ENCODE assay signal across 12 cellular contexts in the genomic region with DNA sequence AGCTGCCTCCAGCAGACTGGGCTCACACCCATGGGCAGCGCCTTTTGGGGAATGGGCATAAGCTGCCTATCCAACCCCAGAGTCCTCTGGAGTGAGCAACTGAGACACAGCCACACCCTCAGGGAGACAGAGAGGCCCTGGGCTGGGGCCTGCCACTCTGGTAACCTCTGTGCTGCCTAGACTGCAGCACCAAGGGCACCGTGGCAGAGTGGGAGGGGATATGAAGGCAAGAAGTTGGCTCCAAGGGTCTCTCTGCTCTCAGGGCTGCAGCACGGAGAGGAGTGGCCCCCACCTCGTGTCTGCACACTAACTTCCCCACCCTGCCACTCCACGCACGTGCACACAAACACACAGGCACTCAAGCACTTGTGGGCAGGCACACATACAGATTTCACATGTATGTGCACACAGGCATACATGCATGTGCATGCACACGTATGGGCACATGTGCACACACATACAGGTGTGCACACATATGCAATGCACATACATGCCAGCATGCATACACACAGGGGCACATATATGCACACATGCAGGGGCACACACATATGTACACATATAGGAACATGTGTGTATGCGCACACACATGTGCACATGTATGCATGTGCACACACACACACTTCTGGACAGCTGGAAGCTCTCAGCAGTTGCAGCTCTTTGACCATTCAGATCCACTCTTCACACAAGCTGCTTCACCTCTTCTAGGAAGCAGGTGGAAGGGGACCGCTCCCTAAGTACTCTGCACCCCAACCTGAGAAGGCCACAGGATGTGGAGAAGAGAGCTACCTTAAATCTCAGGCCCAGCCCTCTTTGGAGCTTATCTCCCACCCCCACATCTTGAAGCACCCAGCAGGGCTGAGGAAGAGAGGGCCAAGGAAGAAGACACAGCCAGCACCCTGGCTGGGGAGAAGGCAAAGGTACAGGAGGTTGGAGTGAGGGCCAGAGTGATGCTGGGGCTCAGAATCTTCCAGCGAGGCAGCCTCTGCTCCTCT. TPM values are rescaled to one million over a fixed set of nuclear protein-coding genes. Genes with fewer than 3 reads are reported as not detected.
DNase-seq lines count a peak whose midpoint lies in the region; ATAC-seq and TF ChIP-seq lines count a peak whose summit lies in the region.
"Had no signal": no experiment of that assay in that cellular context is flagged by ENCODE, and none has a peak within 500 bp of the region (broad histone marks: within the 10 kb centered on the region; RNA-seq: fewer than 3 reads in every experiment).

No MANE protein-coding gene starts in this region.

- peaks cover under 1% of the 10 kb centered on the region; the same call in 2 of the 3 replicates for H3K9me3 Mint-ChIP-seq in GM23338
- H3K9me3 Mint-ChIP-seq in WTC11: no peaks in the 10 kb centered on the region
- H3K9me3 Mint-ChIP-seq: activated B cell treated with CpG ODN at 0.5 μM for 24 hours had no signal

- peak overlapping the region; percentile 83 for H3K27ac Mint-ChIP-seq in GM23338
- H3K27ac Mint-ChIP-seq in WTC11: peak overlapping the region; percentile 90
- H3K27ac Mint-ChIP-seq: activated B cell treated with CpG ODN at 0.5 μM for 24 hours had no signal

- H3K27me3 Mint-ChIP-seq in GM23338 (ENCODE audit: insufficient read depth, low read depth, poor library complexity) (peaks cover 41% of the 10 kb centered on the region), WTC11 (ENCODE audit: low read depth) (peaks cover 17% of the 10 kb centered on the region)

- no peaks in the 10 kb centered on the region for H3K9me3 ChIP-seq in heart left ventricle
- H3K9me3 ChIP-seq in prostate gland: no peaks in the 10 kb centered on the region
- no peaks in the 10 kb centered on the region for H3K9me3 ChIP-seq in spleen
- H3K9me3 ChIP-seq: colonic mucosa had no signal

- H3K9me2 ChIP-seq in GM23338 (ENCODE audit: insufficient read depth): no peaks in the 10 kb centered on the region

- H3K79me2 ChIP-seq in GM23338 (replicated peaks; ENCODE audit: insufficient read depth): peaks cover 75% of the 10 kb centered on the region

- POLR2A ChIA-PET in WTC11 (lab: Charles Lee): no interaction called here

- intact Hi-C loops in heart left ventricle (cut with DNase I): loop anchor here in 5 of 10 donors (5.0 to 10.0 kb wide), 4 partner anchors 80 to 272 kb away; partner anchors contain the start of genes NCAPD3 (in 1 of the 5) and VPS26B (in 1 of the 5)
- intact Hi-C loops in prostate gland (cut with DNase I): loop anchor here (10.0 kb wide), 1 partner anchor 172 kb away; no protein-coding TSS in a partner anchor
- intact Hi-C loops in spleen (cut with DNase I; ENCODE audit: low total_unique reads): no loop called here

- H3K4me3 Mint-ChIP-seq in GM23338 (peak overlapping the region; percentile 28; the same call in 1 of the 3 replicates), WTC11 (peak overlapping the region; percentile 54; the same call in 1 of the 2 replicates)
- H3K4me3 Mint-ChIP-seq: activated B cell treated with CpG ODN at 0.5 μM for 24 hours had no signal

- H3K36me3 Mint-ChIP-seq in GM23338 (ENCODE audit: low read depth) (peaks cover 8% of the 10 kb centered on the region; the same call in 1 of the 3 replicates), WTC11 (no peaks in the 10 kb centered on the region)

- no peaks in the 10 kb centered on the region for H3K36me3 ChIP-seq in GM23338 (ENCODE audit: insufficient read depth)
- H3K36me3 ChIP-seq in heart left ventricle: no peaks in the 10 kb centered on the region
- H3K36me3 ChIP-seq in prostate gland: no peaks in the 10 kb centered on the region
- H3K36me3 ChIP-seq in spleen: no peaks in the 10 kb centered on the region
- H3K36me3 ChIP-seq: colonic mucosa had no signal

- H3K4me1 ChIP-seq in GM23338 (ENCODE audit: insufficient read depth) (peaks cover 71% of the 10 kb centered on the region), heart left ventricle (peaks cover 7 to 96% (median 63%) of the 10 kb centered on the region in 12 donors), prostate gland (replicated peaks) (peaks cover 2% of the 10 kb centered on the region), spleen (peaks cover 18 to 69% (median 44%) of the 10 kb centered on the region in 6 donors)

- ATAC-seq in GM23338 (no peak), WTC11 (no peak), heart left ventricle (peak in 1 of 4 donors; percentile 18), HG03521 (IDR thresholded peaks at IDR 0.05; ENCODE audit: unreplicated experiment) (no peak)
- ATAC-seq: left colon had no signal

- H3K4me2 ChIP-seq in GM23338: peak overlapping the region; percentile 78

- DNase-seq in GM23338 (ENCODE audit: low spot score) (no peak), WTC11 (ENCODE audit: low spot score) (no peak), heart left ventricle (peak in 1 of 5 donors; percentile 69), prostate gland (ENCODE audit: low spot score) (no peak), cerebellum (ENCODE audit: low spot score) (no peak), spleen (no peak), hippocampal formation (lab: John Stamatoyannopoulos, UW) (no peak)
- DNase-seq: activated B cell treated with CpG ODN at 0.5 μM for 24 hours; colonic mucosa; left colon; stimulated activated CD4-positive, alpha-beta T cell treated with anti-CD3 and anti-CD28 coated beads, Interleukin-4, amount 100 ng/mL, for 1 hour had no signal

- peak overlapping the region; percentile 85 for H3K27ac ChIP-seq in GM23338 (ENCODE audit: low read depth)
- peak overlapping the region; percentile 83 to 98 (median 92) for H3K27ac ChIP-seq in heart left ventricle
- peak overlapping the region; percentile 39 to 47 for H3K27ac ChIP-seq in prostate gland
- H3K27ac ChIP-seq in spleen: no peak overlapping the region
- H3K27ac ChIP-seq: colonic mucosa had no signal

- TF ChIP-seq CTCF in GM23338 (conservative IDR thresholded peaks at IDR 0.05; ENCODE audit: low read depth in 2 of 2) (no peak), WTC11 (IDR thresholded peaks at IDR 0.05) (no peak), heart left ventricle (IDR thresholded peaks at IDR 0.05) (no peak), prostate gland (IDR thresholded peaks at IDR 0.05) (no peak), spleen (IDR thresholded peaks at IDR 0.05 in 8 of 11, conservative IDR thresholded peaks at IDR 0.05 in 3 of 11) (no peak)

- no peak overlapping the region for H2AFZ ChIP-seq in GM23338

- H4K20me1 ChIP-seq in GM23338 (replicated peaks; ENCODE audit: insufficient read depth): peaks cover 44% of the 10 kb centered on the region

- peaks cover 17% of the 10 kb centered on the region for H3K27me3 ChIP-seq in GM23338 (ENCODE audit: insufficient read depth)
- H3K27me3 ChIP-seq in heart left ventricle: peaks cover 0 to 38% (median 3%) of the 10 kb centered on the region in 9 donors
- H3K27me3 ChIP-seq in prostate gland (replicated peaks; ENCODE audit: insufficient read depth): no peaks in the 10 kb centered on the region
- H3K27me3 ChIP-seq in spleen (replicated peaks in 1 of 7): peaks cover 3 to 100% (median 29%) of the 10 kb centered on the region in 7 donors

- H3K4me1 Mint-ChIP-seq in GM23338 (peaks cover 80% of the 10 kb centered on the region), WTC11 (peaks cover 81% of the 10 kb centered on the region)

- H3F3A ChIP-seq in GM23338 (replicated peaks; ENCODE audit: low read depth): no peaks in the 10 kb centered on the region; the same call in 1 of the 2 replicates

- no peak for TF ChIP-seq POLR2A in heart left ventricle (IDR thresholded peaks at IDR 0.05)
- TF ChIP-seq POLR2A in prostate gland (IDR thresholded peaks at IDR 0.05): no peak
- no peak for TF ChIP-seq POLR2A in spleen (IDR thresholded peaks at IDR 0.05)

- CTCF ChIA-PET in WTC11 (lab: Charles Lee): interaction anchor here (1.5 to 3.5 kb wide), 2 partner anchors 24 to 98 kb away, joined by 5 to 17 read pairs; no protein-coding TSS in a partner anchor

- H3K4me3 ChIP-seq in GM23338 (peak overlapping the region; percentile 45; the same call in 1 of the 2 replicates), heart left ventricle (peak overlapping the region in 11 of 12 donors; percentile 32 to 70 (median 52)), prostate gland (no peak overlapping the region), spleen (no peak overlapping the region)
- H3K4me3 ChIP-seq: colonic mucosa had no signal

- WGBS in heart left ventricle, 4 donors: 63 to 74% (median 66%) methylated on average over 9 to 10 of the region's 10 CpGs
- WGBS in prostate gland: 79% methylated on average over 10 of the region's 10 CpGs
- 68 to 86% (median 80%) methylated on average over 4 to 10 of the region's 10 CpGs for WGBS in spleen, 5 donors

TF ChIP-seq in GM23338, 12 proteins besides CTCF, POLR2A, EP300 and RAD21:
- TF ChIP-seq, protein P1, sequence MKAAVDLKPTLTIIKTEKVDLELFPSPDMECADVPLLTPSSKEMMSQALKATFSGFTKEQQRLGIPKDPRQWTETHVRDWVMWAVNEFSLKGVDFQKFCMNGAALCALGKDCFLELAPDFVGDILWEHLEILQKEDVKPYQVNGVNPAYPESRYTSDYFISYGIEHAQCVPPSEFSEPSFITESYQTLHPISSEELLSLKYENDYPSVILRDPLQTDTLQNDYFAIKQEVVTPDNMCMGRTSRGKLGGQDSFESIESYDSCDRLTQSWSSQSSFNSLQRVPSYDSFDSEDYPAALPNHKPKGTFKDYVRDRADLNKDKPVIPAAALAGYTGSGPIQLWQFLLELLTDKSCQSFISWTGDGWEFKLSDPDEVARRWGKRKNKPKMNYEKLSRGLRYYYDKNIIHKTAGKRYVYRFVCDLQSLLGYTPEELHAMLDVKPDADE (IDR thresholded peaks at IDR 0.05): no peak
TF ChIP-seq in GM23338: peak in this region for 0.

TF ChIP-seq in WTC11, 78 proteins besides CTCF, POLR2A, EP300 and RAD21 (continues in another document):
- no peak for TF ChIP-seq IRF1 (CRISPR knock-in tag; IDR thresholded peaks at IDR 0.05)

RNA-seq across cellular contexts. Expression of gene IGSF9B, which starts 4.3 kb away (rescaled TPM):
- total RNA-seq in GM23338 (2014; rRNA removed; shearing (Covaris generic)): 41.2 and 51.2 TPM in 2 replicates
- polyA plus RNA-seq in GM23338 (2016; fragmentation: Nextera tagmentation; extraction: Ambion mirVana) (8.7 TPM in 2 replicates), heart left ventricle (10 to 100 TPM; 30.3 to 38.3 TPM), spleen (1 to 10 TPM in 2 of 3 donors, under 1 TPM in 1; 0.50 to 2.6 (median 1.6) TPM)
- total RNA-seq in WTC11 (2021) (52.7 to 57.1 TPM (median 55.2 TPM) in 3 replicates), heart left ventricle (10 to 100 TPM; 14.6 to 78.5 (median 43.7) TPM), prostate gland (10 to 100 TPM; 10.2 to 35.3 TPM), cerebellum (47.9 TPM), spleen (10 to 100 TPM in 1 of 7 donors, 1 to 10 TPM in 6; 2.4 to 11.2 (median 6.6) TPM)

Comparison
In these comparisons a context has a peak if more than half of its experiments do, and no peak if none do; other contexts are left out.
1. H3K27ac ChIP-seq: peak in GM23338 (single experiment), heart left ventricle (12 of 12) and prostate gland (2 of 2); none in spleen (0 of 8).
2. H3K4me3 ChIP-seq: peak in GM23338 (single experiment) and heart left ventricle (11 of 12); none in prostate gland (0 of 2) and spleen (0 of 8).